Comparison of ENCODE assay signal across 11 cellular contexts in the genomic region with DNA sequence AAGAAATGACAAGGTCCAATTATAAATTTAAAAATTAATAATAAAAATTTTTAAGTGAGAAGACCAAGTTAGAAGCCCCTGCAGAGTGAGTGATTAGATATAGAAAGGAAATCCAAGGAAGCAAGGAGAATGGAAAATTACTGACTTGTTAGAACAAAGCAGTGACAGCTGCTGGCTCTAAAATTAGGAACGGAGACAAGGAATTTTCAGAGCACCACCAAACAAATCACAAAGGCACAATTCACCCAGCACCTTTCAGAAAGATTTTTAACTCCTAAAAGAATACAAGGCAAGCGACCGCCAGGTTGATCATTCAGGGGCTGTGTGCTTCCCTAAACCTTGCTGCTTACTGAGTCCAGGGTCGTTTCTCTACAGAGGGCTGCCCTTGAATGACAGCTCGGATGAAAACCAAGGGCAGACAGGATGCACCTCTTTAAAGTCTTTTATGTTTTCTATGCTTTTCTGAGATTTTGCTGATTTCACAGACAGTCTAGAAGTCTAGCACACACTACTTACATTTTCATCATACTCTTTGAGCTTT. TPM values are rescaled to one million over a fixed set of nuclear protein-coding genes. Genes with fewer than 3 reads are reported as not detected.
"Had no signal": no experiment of that assay in that cellular context is flagged by ENCODE, and none has a peak within 500 bp of the region (broad histone marks: within the 10 kb centered on the region; RNA-seq: fewer than 3 reads in every experiment).

No MANE protein-coding gene starts in this region.

- H3K27ac Mint-ChIP-seq: activated CD8-positive, alpha-beta T cell treated with anti-CD3 and anti-CD28 coated beads for 36 hours; dendritic cell treated with granulocyte-macrophage colony-stimulating factor and Interleukin-4, amounts not matched to agents 40 ng/mL and 50 ng/mL, for 4 days; stimulated activated effector memory CD8-positive, alpha-beta T cell treated with anti-CD3 and anti-CD28 coated beads, Interleukin-12 subunit alpha, Interleukin-12 subunit beta, amount 100 ng/mL, for 72 hours had no signal

- ATAC-seq: activated CD8-positive, alpha-beta T cell treated with anti-CD3 and anti-CD28 coated beads for 36 hours; stimulated activated effector memory CD8-positive, alpha-beta T cell treated with anti-CD3 and anti-CD28 coated beads, Interleukin-12 subunit alpha, Interleukin-12 subunit beta, amount 100 ng/mL, for 72 hours had no signal

- DNase-seq: activated CD4-positive, CD25-positive, alpha-beta regulatory T cell treated with anti-CD3 and anti-CD28 coated beads, Interleukin-2, amount 50 U/mL, for 72 hours; activated CD8-positive, alpha-beta memory T cell treated with anti-CD3 and anti-CD28 coated beads, Interleukin-2, amount 50 U/mL, for 4 hours; activated CD8-positive, alpha-beta T cell treated with anti-CD3 and anti-CD28 coated beads for 36 hours; mesenchymal stem cell; small intestine; transverse colon had no signal

- H3K36me3 Mint-ChIP-seq: stimulated activated effector memory CD8-positive, alpha-beta T cell treated with anti-CD3 and anti-CD28 coated beads, Interleukin-12 subunit alpha, Interleukin-12 subunit beta, amount 100 ng/mL, for 72 hours had no signal

- H3K4me1 Mint-ChIP-seq: stimulated activated effector memory CD8-positive, alpha-beta T cell treated with anti-CD3 and anti-CD28 coated beads, Interleukin-12 subunit alpha, Interleukin-12 subunit beta, amount 100 ng/mL, for 72 hours had no signal

- H3K36me3 ChIP-seq: transverse colon had no signal

- H3K9me3 Mint-ChIP-seq: activated CD8-positive, alpha-beta T cell treated with anti-CD3 and anti-CD28 coated beads for 36 hours; dendritic cell treated with granulocyte-macrophage colony-stimulating factor and Interleukin-4, amounts not matched to agents 40 ng/mL and 50 ng/mL, for 4 days; stimulated activated effector memory CD8-positive, alpha-beta T cell treated with anti-CD3 and anti-CD28 coated beads, Interleukin-12 subunit alpha, Interleukin-12 subunit beta, amount 100 ng/mL, for 72 hours had no signal

- H3K4me1 ChIP-seq: transverse colon had no signal

- H3K27ac ChIP-seq: transverse colon had no signal

- H3K4me3 ChIP-seq: transverse colon had no signal

- H3K4me3 Mint-ChIP-seq: activated CD8-positive, alpha-beta T cell treated with anti-CD3 and anti-CD28 coated beads for 36 hours; dendritic cell treated with granulocyte-macrophage colony-stimulating factor and Interleukin-4, amounts not matched to agents 40 ng/mL and 50 ng/mL, for 4 days; stimulated activated effector memory CD8-positive, alpha-beta T cell treated with anti-CD3 and anti-CD28 coated beads, Interleukin-12 subunit alpha, Interleukin-12 subunit beta, amount 100 ng/mL, for 72 hours had no signal

- H3K9me3 ChIP-seq: transverse colon had no signal

RNA-seq across cellular contexts. Expression of a gene that starts 52.1 kb away (rescaled TPM):
- total RNA-seq: activated CD8-positive, alpha-beta T cell treated with anti-CD3 and anti-CD28 coated beads for 36 hours; astrocyte; osteoblast; renal cortical epithelial cell; transverse colon had no signal
